10 cellular contexts compared by ENCODE assay signal in genomic region chr14:58272589-58273372, GRCh38. TPM values are rescaled to one million over a fixed set of nuclear protein-coding genes. Genes with fewer than 3 reads are reported as not detected.
A peak's percentile ranks its signal among the peaks of the same experiment; 100 is the strongest.
DNase-seq lines count a peak whose midpoint lies in the region; ATAC-seq and TF ChIP-seq lines count a peak whose summit lies in the region.
"Had no signal": no experiment of that assay in that cellular context is flagged by ENCODE, and none has a peak within 500 bp of the region (broad histone marks: within the 10 kb centered on the region; RNA-seq: fewer than 3 reads in every experiment).

No MANE protein-coding gene starts in this region.

- 0 out of 2 replicates have a peak, but pooled peaks have one; percentile 6 for TF ChIP-seq CTCF in LNCaP clone FGC (IDR thresholded peaks at IDR 0.05; ENCODE audit: control insufficient read depth, extremely low read depth, insufficient read depth)

- H3K4me3 ChIP-seq in LNCaP clone FGC (ENCODE audit: low read depth, low read length), result no peak overlapping the region

- ATAC-seq in HG02678 (IDR thresholded peaks at IDR 0.05; ENCODE audit: unreplicated experiment), result no peak

- DNase-seq in EH (ENCODE audit: low read depth) (peak; percentile 33), LNCaP clone FGC (ENCODE audit: low read depth) (peak; percentile 41), dermis blood vessel endothelial cell (peak; percentile 49), lung microvascular endothelial cell (ENCODE audit: low read depth in 2 of 2) (peak; percentile 38 to 48), nucleus accumbens (lab: John Stamatoyannopoulos, UW) (no peak), DMS114 treated with DMSO at 0.1 percent for 48 hours (lab: John Stamatoyannopoulos, UW; ENCODE audit: unreplicated experiment) (no peak)
- DNase-seq in NK-92 treated with Interleukin-12 subunit alpha and Interleukin-12 subunit beta, amount 100 ng/mL, for 24 hours (lab: John Stamatoyannopoulos, UW), result no peak
- DNase-seq: NCI-H187 treated with DMSO at 0.1 percent for 48 hours, posterior cingulate gyrus had no signal

RNA-seq across cellular contexts. Expression of gene ARID4A, which starts 25.6 kb away (rescaled TPM):
- total RNA-seq in dermis blood vessel endothelial cell (15.9 and 17.9 TPM in 2 replicates), lung microvascular endothelial cell (8.7 and 10.7 TPM in 2 replicates)

RNA-seq across cellular contexts. Expression of gene PSMA3, which starts 28.1 kb away (rescaled TPM):
- total RNA-seq in dermis blood vessel endothelial cell (102 and 157 TPM in 2 replicates), lung microvascular endothelial cell (76.6 and 109 TPM in 2 replicates)

Comparison
In these comparisons a context has a peak if more than half of its experiments do, and no peak if none do; other contexts are left out.
1. DNase-seq: peak in EH (single experiment), LNCaP clone FGC (single experiment), dermis blood vessel endothelial cell (single experiment) and lung microvascular endothelial cell (2 of 2); none in NK-92 treated with Interleukin-12 subunit alpha and Interleukin-12 subunit beta, amount 100 ng/mL, for 24 hours (single experiment), nucleus accumbens (0 of 56) and DMS114 treated with DMSO at 0.1 percent for 48 hours (single experiment).